In genomic region chr21:15875286-15875685, GRCh38 we compare ENCODE assay signal across 31 cellular contexts.
"Had no signal": no experiment of that assay in that cellular context is flagged by ENCODE, and none has a peak within 500 bp of the region (broad histone marks: within the 10 kb centered on the region; RNA-seq: fewer than 3 reads in every experiment).

No MANE protein-coding gene starts in this region.

- H3K27me3 Mint-ChIP-seq: activated B cell treated with CpG ODN at 0.5 μM for 24 hours; activated CD4-positive, alpha-beta memory T cell treated with anti-CD3 and anti-CD28 coated beads for 36 hours; activated naive CD8-positive, alpha-beta T cell treated with anti-CD3 and anti-CD28 coated beads for 36 hours; activated T-helper 17 cell treated with anti-CD3 and anti-CD28 coated beads, Interleukin-2, amount 50 U/mL, for 72 hours; T-helper 17 cell had no signal

- H3K9me3 Mint-ChIP-seq: activated T-helper 17 cell treated with anti-CD3 and anti-CD28 coated beads, Interleukin-2, amount 50 U/mL, for 72 hours had no signal

- H3K4me3 Mint-ChIP-seq: activated B cell treated with CpG ODN at 0.5 μM for 24 hours; activated CD4-positive, alpha-beta memory T cell treated with anti-CD3 and anti-CD28 coated beads for 36 hours; activated naive CD8-positive, alpha-beta T cell treated with anti-CD3 and anti-CD28 coated beads for 36 hours; activated T-cell treated with anti-CD3 and anti-CD28 coated beads, Interleukin-2, amount 50 U/mL, for 72 hours; activated T-helper 17 cell treated with anti-CD3 and anti-CD28 coated beads, Interleukin-2, amount 50 U/mL, for 72 hours; T-helper 17 cell had no signal

- ATAC-seq: activated T-cell treated with anti-CD3 and anti-CD28 coated beads, Interleukin-2, amount 50 U/mL, for 72 hours; activated T-helper 17 cell treated with anti-CD3 and anti-CD28 coated beads, Interleukin-2, amount 50 U/mL, for 72 hours; T-helper 17 cell had no signal

- H3K27ac Mint-ChIP-seq: activated B cell treated with CpG ODN at 0.5 μM for 24 hours; activated CD4-positive, alpha-beta memory T cell treated with anti-CD3 and anti-CD28 coated beads for 36 hours; activated naive CD8-positive, alpha-beta T cell treated with anti-CD3 and anti-CD28 coated beads for 36 hours; activated T-helper 17 cell treated with anti-CD3 and anti-CD28 coated beads, Interleukin-2, amount 50 U/mL, for 72 hours; T-helper 17 cell had no signal

- DNase-seq: activated B cell treated with CpG ODN at 0.5 μM for 24 hours; activated CD4-positive, alpha-beta memory T cell treated with anti-CD3 and anti-CD28 coated beads for 36 hours; activated CD4-positive, alpha-beta T cell treated with anti-CD3 and anti-CD28 coated beads for 4 hours; activated CD4-positive, alpha-beta T cell treated with anti-CD3 and anti-CD28 coated beads, Interleukin-2, amount 50 U/mL, for 1 hour; activated CD4-positive, CD25-positive, alpha-beta regulatory T cell treated with anti-CD3 and anti-CD28 coated beads, Interleukin-2, amount 50 U/mL, for 72 hours; activated effector memory CD4-positive, alpha-beta T cell treated with anti-CD3 and anti-CD28 coated beads, Interleukin-2, amount 50 U/mL, for 16 hours; activated naive CD4-positive, alpha-beta T cell; activated naive CD4-positive, alpha-beta T cell treated with anti-CD3 and anti-CD28 coated beads, Interleukin-2, amount 50 U/mL, for 16 hours; activated naive CD8-positive, alpha-beta T cell treated with anti-CD3 and anti-CD28 coated beads for 36 hours; activated T-cell treated with anti-CD3 and anti-CD28 coated beads, Interleukin-2, amount 50 U/mL, for 1 hour; activated T-cell treated with anti-CD3 and anti-CD28 coated beads, Interleukin-2, amount 50 U/mL, for 72 hours; amniotic stem cell; aorta; brain microvascular endothelial cell; Kasumi-1; KG1; MM.1S; MV-4-11; NCI-H1092; NCI-H1436 treated with DMSO at 0.1 percent for 48 hours; NCI-H1694 treated with DMSO at 0.1 percent for 48 hours; NCI-H2081; NCI-H2171 treated with DMSO at 0.1 percent for 48 hours; NCI-H226; NCI-H524 treated with DMSO at 0.1 percent for 48 hours; Peyer's patch; RPMI8226; SHP77 treated with DMSO at 0.1 percent for 48 hours; SK-N-SH; T-helper 17 cell had no signal

- H3K4me1 Mint-ChIP-seq: activated naive CD8-positive, alpha-beta T cell treated with anti-CD3 and anti-CD28 coated beads for 36 hours; activated T-helper 17 cell treated with anti-CD3 and anti-CD28 coated beads, Interleukin-2, amount 50 U/mL, for 72 hours; T-helper 17 cell had no signal
